In the genomic region with DNA sequence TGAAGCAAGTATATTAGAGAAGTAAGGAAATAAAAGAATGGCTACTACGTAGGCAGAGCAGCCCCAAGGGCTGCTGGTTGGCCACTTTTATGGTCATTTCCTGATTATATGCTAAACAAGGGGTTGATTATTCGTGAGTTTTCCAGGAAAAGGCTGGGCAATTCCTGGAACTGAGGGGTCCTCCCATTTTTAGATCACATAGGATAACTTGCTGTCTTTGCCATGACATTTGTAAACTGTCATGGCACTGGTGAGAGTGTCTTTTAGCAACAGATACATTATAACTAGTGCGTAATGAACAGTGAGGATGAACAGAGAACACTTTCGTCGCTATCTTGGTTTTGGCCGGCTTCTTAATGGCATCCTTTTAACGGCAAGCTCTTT, we compare ENCODE assay signal across 24 cellular contexts. TPM values are rescaled to one million over a fixed set of nuclear protein-coding genes. Genes with fewer than 3 reads are reported as not detected.
A peak's percentile ranks its signal among the peaks of the same experiment; 100 is the strongest.
DNase-seq lines count a peak whose midpoint lies in the region; ATAC-seq, FAIRE-seq and TF ChIP-seq lines count a peak whose summit lies in the region.
"Had no signal": no experiment of that assay in that cellular context is flagged by ENCODE, and none has a peak within 500 bp of the region (broad histone marks: within the 10 kb centered on the region; RNA-seq: fewer than 3 reads in every experiment).

No MANE protein-coding gene starts in this region.

- BruUV-seq in K562 (replicated peaks; lab: Mats Ljungman, UMichigan): no TSS peak

- TF ChIP-seq CTCF in K562 (IDR thresholded peaks at IDR 0.05 in 2 of 3, conservative IDR thresholded peaks at IDR 0.05 in 1 of 3; ENCODE audit: insufficient read depth in 2 of 3, low read depth in 1 of 3, low read length in 3 of 3) (no peak), parathyroid adenoma (IDR thresholded peaks at IDR 0.05) (no peak), type B pancreatic cell (conservative IDR thresholded peaks at IDR 0.05) (no peak)

- H3K4me1 Mint-ChIP-seq in type B pancreatic cell (ENCODE audit: unreplicated experiment): peaks cover 18% of the 10 kb centered on the region

- 71 to 80% methylated on average over 7 of the region's 7 CpGs for WGBS in GM23248 (ENCODE audit: low coverage in 1 of 2, low lambda C conversion rate in 2 of 2, missing lambda C conversion rate in 2 of 2), 2 experiments
- WGBS in K562 (ENCODE audit: insufficient coverage, low coverage, missing lambda C conversion rate): 13% methylated on average over 7 of the region's 7 CpGs

- peak; percentile 5 for ATAC-seq in K562
- ATAC-seq in sciatic nerve: no peak
- ATAC-seq: GM23338 had no signal

- peak; percentile 92 for FAIRE-seq in K562 (lab: Jason Lieb, UNC)
- FAIRE-seq: G401.6, GM12892 had no signal

- CTCF ChIA-PET in K562 (lab: Yijun Ruan, JAX; ENCODE audit: low intra/inter-chr PET ratio): interaction anchor here (1.0 kb wide), 1 partner anchor 40 kb away, joined by 3 read pairs; no protein-coding TSS in a partner anchor

- intact Hi-C loops in K562 (cut with micrococcal nuclease): no loop called here
- intact Hi-C loops in sciatic nerve (cut with DNase I): no loop called here

- in situ Hi-C loops in GM23248 (cut with MboI): no loop called here
- in situ Hi-C loops in K562 (cut with MboI): loop anchor here (5.0 kb wide), 1 partner anchor 37 kb away; no protein-coding TSS in a partner anchor

- no peaks in the 10 kb centered on the region for H3K27me3 ChIP-seq in GM23248 (replicated peaks; ENCODE audit: insufficient read depth)
- no peaks in the 10 kb centered on the region for H3K27me3 ChIP-seq in K562 (ENCODE audit: control insufficient read depth in 2 of 2, insufficient read depth in 2 of 2, low read length in 2 of 2)
- no peaks in the 10 kb centered on the region for H3K27me3 ChIP-seq in parathyroid adenoma (ENCODE audit: control insufficient read depth, insufficient read depth, low read length)
- H3K27me3 ChIP-seq: BLaER1 had no signal

- peak overlapping the region; percentile 64 for H3K27ac ChIP-seq in GM23248
- H3K27ac ChIP-seq in K562 (ENCODE audit: extremely low read depth, low read depth, low read length): peak overlapping the region; percentile 98
- no peak overlapping the region for H3K27ac ChIP-seq in parathyroid adenoma
- H3K27ac ChIP-seq: BLaER1, HL-60 had no signal

- H3K36me3 ChIP-seq in GM23248 (ENCODE audit: low read depth): no peaks in the 10 kb centered on the region
- peaks cover under 1% of the 10 kb centered on the region; the same call in 1 of the 3 replicates for H3K36me3 ChIP-seq in K562 (ENCODE audit: control insufficient read depth, insufficient read depth, low read length)
- no peaks in the 10 kb centered on the region for H3K36me3 ChIP-seq in parathyroid adenoma (ENCODE audit: control insufficient read depth, insufficient read depth, low read length)
- H3K36me3 ChIP-seq: HAP-1 had no signal

- DNase-seq in GM23248 (no peak), OCI-M1 (lab: John Stamatoyannopoulos, UW) (peak; percentile 90), K562 (ENCODE audit: extremely low read depth in 1 of 4, low spot score in 3 of 4) (peak in 2 of 4 experiments; percentile 29 to 88), sciatic nerve (ENCODE audit: low spot score) (no peak), type B pancreatic cell (ENCODE audit: extremely low spot score, unreplicated experiment) (no peak), NCI-H748 treated with DMSO at 0.1 percent for 48 hours (lab: John Stamatoyannopoulos, UW) (no peak)
- DNase-seq: ACHN; Calu3; CD4-positive, alpha-beta T cell; DMS153; Karpas-422; NCI-H1694 treated with DMSO at 0.1 percent for 48 hours; NCI-H2081 treated with DMSO at 0.1 percent for 48 hours; NCI-H2171 treated with DMSO at 0.1 percent for 48 hours; NCI-H526; RPMI8226; SHP77 had no signal

- H3K27ac Mint-ChIP-seq in type B pancreatic cell: no peak overlapping the region
- H3K27ac Mint-ChIP-seq: CD4-positive, alpha-beta T cell; GM23338 had no signal

- H4K20me1 ChIP-seq in GM23248 (ENCODE audit: insufficient read depth): peaks cover 6% of the 10 kb centered on the region; the same call in 1 of the 2 replicates
- peaks cover 12% of the 10 kb centered on the region; the same call in 1 of the 2 replicates for H4K20me1 ChIP-seq in K562 (replicated peaks; ENCODE audit: control insufficient read depth, insufficient read depth, low read length)

- TF ChIP-seq RAD21 in K562 (CRISPR knock-in tag; conservative IDR thresholded peaks at IDR 0.05 in 1 of 2, IDR thresholded peaks at IDR 0.05 in 1 of 2): no peak

- H3K4me3 ChIP-seq in GM23248 (no peak overlapping the region), K562 (no peak overlapping the region), parathyroid adenoma (ENCODE audit: low read depth, low read length) (no peak overlapping the region)
- H3K4me3 ChIP-seq: BLaER1, GM23338, HAP-1 had no signal

- H3K9me1 ChIP-seq in K562 (ENCODE audit: control insufficient read depth, insufficient read depth, low read length): peaks cover 3% of the 10 kb centered on the region

- H3K4me3 Mint-ChIP-seq in type B pancreatic cell: no peak overlapping the region
- H3K4me3 Mint-ChIP-seq: GM23338 had no signal

- H3K79me2 ChIP-seq in GM23248 (ENCODE audit: insufficient read depth) (peaks cover 17% of the 10 kb centered on the region), K562 (ENCODE audit: control insufficient read depth, insufficient read depth, low read length) (peaks cover 20% of the 10 kb centered on the region), parathyroid adenoma (peaks cover 13% of the 10 kb centered on the region)

- no peak overlapping the region for H2AFZ ChIP-seq in GM23248
- peak overlapping the region; percentile 85 for H2AFZ ChIP-seq in K562 (ENCODE audit: low read depth, low read length)
- peak overlapping the region; percentile 25 for H2AFZ ChIP-seq in parathyroid adenoma

- peaks cover 15% of the 10 kb centered on the region for H3F3A ChIP-seq in GM23248 (ENCODE audit: insufficient read depth)

- H3K27me3 Mint-ChIP-seq in type B pancreatic cell: peaks cover 4% of the 10 kb centered on the region
- H3K27me3 Mint-ChIP-seq: CD4-positive, alpha-beta T cell had no signal

- H3K36me3 Mint-ChIP-seq in type B pancreatic cell: no peaks in the 10 kb centered on the region

- peaks cover 7% of the 10 kb centered on the region for H3K9me3 Mint-ChIP-seq in type B pancreatic cell

- H3K4me1 ChIP-seq in GM23248 (ENCODE audit: insufficient read depth): peaks cover 19% of the 10 kb centered on the region
- H3K4me1 ChIP-seq in K562 (replicated peaks in 1 of 2; ENCODE audit: control insufficient read depth in 2 of 2, insufficient read depth in 2 of 2, low read length in 2 of 2): peaks cover 33% of the 10 kb centered on the region in 2 experiments
- H3K4me1 ChIP-seq in parathyroid adenoma: peaks cover 10% of the 10 kb centered on the region

- H3K4me2 ChIP-seq in GM23248 (ENCODE audit: unreplicated experiment) (no peak overlapping the region), K562 (ENCODE audit: insufficient read depth, low read length) (peak overlapping the region; percentile 68), parathyroid adenoma (ENCODE audit: low read length) (no peak overlapping the region)
- H3K4me2 ChIP-seq: BLaER1, GM23338 had no signal

- H3K9me2 ChIP-seq in GM23248 (ENCODE audit: insufficient read depth): no peaks in the 10 kb centered on the region

- peak; percentile 58 for TF ChIP-seq EP300 in K562 (IDR thresholded peaks at IDR 0.05; ENCODE audit: low read length)

- TF ChIP-seq POLR2A in K562 (conservative IDR thresholded peaks at IDR 0.05): peak; percentile 51

- peaks cover 4% of the 10 kb centered on the region for H3K9me3 ChIP-seq in GM23248 (ENCODE audit: low read depth)
- peaks cover 18% of the 10 kb centered on the region for H3K9me3 ChIP-seq in K562 (replicated peaks; ENCODE audit: control insufficient read depth, insufficient read depth, low read depth, low read length)
- H3K9me3 ChIP-seq in parathyroid adenoma (ENCODE audit: control insufficient read depth, low read length): no peaks in the 10 kb centered on the region

- no peak overlapping the region for H3K9ac ChIP-seq in GM23248
- peak overlapping the region in 1 of 2 experiments; percentile 69; a peak in 2 of 4 replicates for H3K9ac ChIP-seq in K562 (ENCODE audit: insufficient read depth in 1 of 2, low read depth in 2 of 2, low read length in 2 of 2)
- no peak overlapping the region for H3K9ac ChIP-seq in parathyroid adenoma
- H3K9ac ChIP-seq: BLaER1 had no signal

- POLR2A ChIA-PET in K562 (lab: Yijun Ruan, JAX): interaction anchor here (0.6 to 2.0 kb wide), 4 partner anchors 10 to 1808 kb away, joined by 3 to 6 read pairs (median 4); no protein-coding TSS in a partner anchor

TF ChIP-seq in K562, 482 proteins besides CTCF, POLR2A, EP300 and RAD21 (continues in another document):
- TF ChIP-seq IRF2 (CRISPR knock-in tag; IDR thresholded peaks at IDR 0.05) (no peak), EGR1 (conservative IDR thresholded peaks at IDR 0.05) (no peak), POLR3G (IDR thresholded peaks at IDR 0.05; ENCODE audit: extremely low read depth, insufficient read length, insufficient replicate concordance) (no peak), FOXJ2 (tag; IDR thresholded peaks at IDR 0.05) (no peak; the same call in 1 of the 2 replicates), JUND (IDR thresholded peaks at IDR 0.05; ENCODE audit: borderline replicate concordance, low read depth, low read length) (0 out of 2 replicates have a peak, but pooled peaks have one; percentile 14), JUND (tag; IDR thresholded peaks at IDR 0.05; ENCODE audit: borderline replicate concordance, low read depth, low read length) (no peak)

RNA-seq across cellular contexts. Expression of a gene that starts 2.6 kb away (rescaled TPM):
- 61.5 and 88.7 TPM in 2 replicates for total RNA-seq in GM23248 (2014; rRNA removed; shearing (Covaris generic))
- polyA plus RNA-seq in GM23248 (2016; fragmentation: Nextera tagmentation; extraction: Ambion mirVana) (121 and 129 TPM in 2 replicates), K562 (2011; rRNA removed) (68.5 and 87.1 TPM in 2 replicates), K562 (2014; fragmentation: Illumina TruSeq; extraction: Trizol) (82.6 and 88.1 TPM in 2 replicates), K562 (2014; fragmentation: Nextera tagmentation; extraction: Ambion mirVana) (10 to 100 TPM; 18.1 to 24.9 TPM), K562 (2014; rRNA removed) (52.9 and 62.2 TPM in 2 replicates)
- 51.8 and 53.3 TPM in 2 replicates for total RNA-seq in K562 (2011; cell fraction: chromatin; rRNA removed; ENCODE audit: low replicate concordance)
- total RNA-seq in K562 (2011; cell fraction: nucleolus; rRNA removed): 34.2 and 44.7 TPM in 2 replicates
- 38.6 and 66.0 TPM in 2 replicates for total RNA-seq in K562 (2011; cell fraction: nucleoplasm; rRNA removed)
- total RNA-seq in K562 (2014; rRNA removed) (44.3 and 54.0 TPM in 2 replicates), K562 (2014; rRNA removed; fragmentation: Illumina TruSeq; extraction: Trizol) (56.4 and 59.4 TPM in 2 replicates), K562 (2015; rRNA removed; fragmentation: Illumina TruSeq; extraction: Trizol) (42.8 and 50.7 TPM in 2 replicates), K562 (2021) (53.0 and 57.9 TPM in 2 replicates), sciatic nerve (32.6 TPM), type B pancreatic cell (ENCODE audit: low replicate concordance) (43.1 and 49.6 TPM in 2 replicates)
- polyA plus RNA-seq in K562 (2011; cell fraction: cytosol; rRNA removed): 52.0 and 70.8 TPM in 2 replicates
- polyA plus RNA-seq in K562 (2011; cell fraction: nucleus; rRNA removed): 21.9 and 30.1 TPM in 2 replicates
- 55.3 and 72.7 TPM in 2 replicates for polyA plus RNA-seq in K562 (2012)
- 36.2 and 36.5 TPM in 2 replicates for polyA minus RNA-seq in K562 (2011; rRNA and poly(A)+ RNA removed)
- polyA minus RNA-seq in K562 (2011; cell fraction: cytosol; rRNA and poly(A)+ RNA removed): 22.9 and 26.1 TPM in 2 replicates
- 21.5 and 27.3 TPM in 2 replicates for polyA minus RNA-seq in K562 (2011; cell fraction: nucleus; rRNA and poly(A)+ RNA removed)
